In genomic region chr21:40827509-40827908, GRCh38 we compare ENCODE assay signal across 4 cellular contexts. TPM values are rescaled to one million over a fixed set of nuclear protein-coding genes. Genes with fewer than 3 reads are reported as not detected.
"Had no signal": no experiment of that assay in that cellular context is flagged by ENCODE, and none has a peak within 500 bp of the region (broad histone marks: within the 10 kb centered on the region; RNA-seq: fewer than 3 reads in every experiment).

No MANE protein-coding gene starts in this region.

- DNase-seq: GDM1, GF-D8 had no signal

- H3K4me3 ChIP-seq: GM12878 had no signal

- ATAC-seq: GM12878 had no signal

RNA-seq across cellular contexts. Expression of gene DSCAM, which starts 19.4 kb away (rescaled TPM):
- total RNA-seq: G401, GM12878 had no signal
